ENCODE assay signal across 2 cellular contexts in the genomic region with DNA sequence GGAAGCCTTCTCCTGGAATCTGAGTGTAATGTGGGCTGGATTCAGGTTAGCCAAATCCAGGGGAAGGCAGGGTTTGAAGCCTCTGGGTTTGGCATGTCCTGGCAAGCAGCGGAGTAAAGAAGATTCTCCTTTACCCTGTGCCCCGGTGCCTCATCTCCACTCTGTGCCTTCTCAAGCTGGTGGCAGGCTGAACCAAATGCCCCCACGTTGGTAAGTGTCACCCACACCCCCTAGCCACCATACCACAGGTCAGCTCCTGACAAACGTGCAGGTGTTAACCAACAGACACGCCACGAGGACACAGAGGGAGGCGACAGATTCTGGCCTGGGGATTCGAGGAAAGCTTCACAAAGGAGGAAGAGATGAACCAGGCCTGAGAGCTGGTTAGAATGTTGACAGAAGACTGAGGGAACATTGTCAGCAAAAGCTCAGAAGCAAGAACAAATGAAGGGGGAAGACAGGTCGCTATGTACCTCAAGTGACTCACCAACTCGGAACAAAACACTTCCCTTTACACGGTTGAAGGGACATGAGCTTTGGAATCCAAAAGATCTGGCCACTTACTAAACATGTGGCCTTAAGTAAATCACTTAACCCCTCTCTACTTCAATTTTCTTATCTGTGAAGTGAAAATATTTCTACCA.
TF ChIP-seq lines count a peak whose summit lies in the region.

No MANE protein-coding gene starts in this region.

TF ChIP-seq in IMR-90, 13 proteins besides CTCF, POLR2A, EP300 and RAD21:
- TF ChIP-seq, protein P1, sequence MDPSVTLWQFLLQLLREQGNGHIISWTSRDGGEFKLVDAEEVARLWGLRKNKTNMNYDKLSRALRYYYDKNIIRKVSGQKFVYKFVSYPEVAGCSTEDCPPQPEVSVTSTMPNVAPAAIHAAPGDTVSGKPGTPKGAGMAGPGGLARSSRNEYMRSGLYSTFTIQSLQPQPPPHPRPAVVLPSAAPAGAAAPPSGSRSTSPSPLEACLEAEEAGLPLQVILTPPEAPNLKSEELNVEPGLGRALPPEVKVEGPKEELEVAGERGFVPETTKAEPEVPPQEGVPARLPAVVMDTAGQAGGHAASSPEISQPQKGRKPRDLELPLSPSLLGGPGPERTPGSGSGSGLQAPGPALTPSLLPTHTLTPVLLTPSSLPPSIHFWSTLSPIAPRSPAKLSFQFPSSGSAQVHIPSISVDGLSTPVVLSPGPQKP (IDR thresholded peaks at IDR 0.05; ENCODE audit: borderline replicate concordance, low read depth, low read length): no peak
- TF ChIP-seq MAZ (IDR thresholded peaks at IDR 0.05; ENCODE audit: borderline replicate concordance, low read depth, low read length): no peak
- no peak for TF ChIP-seq RFX5 (IDR thresholded peaks at IDR 0.05; ENCODE audit: low read depth, low read length)
- no peak for TF ChIP-seq SMC3 (IDR thresholded peaks at IDR 0.05; ENCODE audit: low read depth, low read length)
- no peak for TF ChIP-seq NFE2L2 (IDR thresholded peaks at IDR 0.05; ENCODE audit: low read depth, low read length)
- TF ChIP-seq MAFK (IDR thresholded peaks at IDR 0.05; ENCODE audit: low read depth, low read length): no peak
- no peak for TF ChIP-seq CEBPB (IDR thresholded peaks at IDR 0.05; ENCODE audit: low read depth, low read length)
- TF ChIP-seq FOS (IDR thresholded peaks at IDR 0.05; ENCODE audit: low read depth, low read length): no peak

TF ChIP-seq in endothelial cell of umbilical vein, 7 proteins besides CTCF, POLR2A, EP300 and RAD21:
- TF ChIP-seq MYC (IDR thresholded peaks at IDR 0.05; ENCODE audit: low read depth, low read length) (no peak), JUN (IDR thresholded peaks at IDR 0.05; ENCODE audit: borderline replicate concordance, insufficient read depth, insufficient read length, low read depth) (no peak), FOS (IDR thresholded peaks at IDR 0.05; ENCODE audit: borderline replicate concordance, insufficient read depth, low read length) (no peak), POLR2AphosphoS5 (IDR thresholded peaks at IDR 0.05; ENCODE audit: insufficient read depth, low read depth, low read length) (no peak), EZH2 (IDR thresholded peaks at IDR 0.05; ENCODE audit: borderline replicate concordance, low read depth, low read length, severe bottlenecking) (no peak), GATA2 (IDR thresholded peaks at IDR 0.05; ENCODE audit: insufficient read depth, insufficient read length, low read depth, low read length) (no peak)
- TF ChIP-seq, protein P2, sequence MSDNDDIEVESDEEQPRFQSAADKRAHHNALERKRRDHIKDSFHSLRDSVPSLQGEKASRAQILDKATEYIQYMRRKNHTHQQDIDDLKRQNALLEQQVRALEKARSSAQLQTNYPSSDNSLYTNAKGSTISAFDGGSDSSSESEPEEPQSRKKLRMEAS (IDR thresholded peaks at IDR 0.05; ENCODE audit: insufficient read depth, insufficient read length): no peak
